Comparison of ENCODE assay signal across 8 cellular contexts in genomic region chr2:44361330-44362206, GRCh38. TPM values are rescaled to one million over a fixed set of nuclear protein-coding genes. Genes with fewer than 3 reads are reported as not detected.
DNase-seq lines count a peak whose midpoint lies in the region; ATAC-seq, FAIRE-seq and TF ChIP-seq lines count a peak whose summit lies in the region.

Gene CAMKMT, plus strand, starts transcription at chr2:44361947.
Gene PREPL, minus strand, starts transcription at chr2:44361494. Its CDS starts 15,152 bp downstream, at chr2:44346342.

- H2AFZ ChIP-seq in astrocyte (ENCODE audit: low read depth, low read length) = peak within 1 kb of the TSS; percentile 93

- H3K27me3 Mint-ChIP-seq in astrocyte (ENCODE audit: low read depth, unreplicated experiment) = no peaks in the 10 kb centered on the region

- H3K36me3 Mint-ChIP-seq in astrocyte (ENCODE audit: low read depth, unreplicated experiment) = no peaks in the 10 kb centered on the region

- H3K4me3 Mint-ChIP-seq in astrocyte (ENCODE audit: unreplicated experiment) = peak within 1 kb of the TSS; percentile 95

- no peaks in the 10 kb centered on the region for H3K36me3 ChIP-seq in astrocyte (ENCODE audit: insufficient read depth, low read length)
- no peaks in the 10 kb centered on the region for H3K36me3 ChIP-seq in rectal smooth muscle tissue (ENCODE audit: control insufficient read depth, insufficient read depth, low read length)
- no peaks in the 10 kb centered on the region for H3K36me3 ChIP-seq in aorta (ENCODE audit: control insufficient read depth in 1 of 2, insufficient read depth in 2 of 2, low read length in 1 of 2)

- no peaks in the 10 kb centered on the region for H3K9me3 Mint-ChIP-seq in astrocyte (ENCODE audit: unreplicated experiment)

- peak within 1 kb of the TSS; percentile 100 for H3K27ac ChIP-seq in astrocyte (ENCODE audit: low read depth, low read length)
- peak within 1 kb of the TSS; percentile 99 for H3K27ac ChIP-seq in rectal smooth muscle tissue (ENCODE audit: low read depth, low read length)
- H3K27ac ChIP-seq in aorta (ENCODE audit: low read depth in 1 of 2, low read length in 2 of 2) = peak within 1 kb of the TSS; percentile 85 to 87

- peak within 1 kb of the TSS; percentile 93 for H3K4me2 ChIP-seq in astrocyte (ENCODE audit: low read length)

- H3K79me2 ChIP-seq in astrocyte (ENCODE audit: insufficient read depth, low read length) = peaks cover 32% of the 10 kb centered on the region

- H3K4me1 ChIP-seq in astrocyte (ENCODE audit: insufficient read depth, low read length) (peaks cover 12% of the 10 kb centered on the region), rectal smooth muscle tissue (ENCODE audit: control insufficient read depth, insufficient read depth, low read length) (peaks cover 10% of the 10 kb centered on the region), aorta (ENCODE audit: control insufficient read depth in 1 of 2, insufficient read depth in 2 of 2, low read length in 2 of 2) (peaks cover 0 to 2% of the 10 kb centered on the region in 2 donors)

- H3K27ac Mint-ChIP-seq in astrocyte (ENCODE audit: unreplicated experiment) = peak within 1 kb of the TSS; percentile 100

- peak; percentile 47 for FAIRE-seq in astrocyte (lab: Jason Lieb, UNC)

- H4K20me1 ChIP-seq in astrocyte (ENCODE audit: insufficient read depth, low read length) = peaks cover 25% of the 10 kb centered on the region

- no peaks in the 10 kb centered on the region for H3K9me3 ChIP-seq in astrocyte (ENCODE audit: insufficient read depth, low read depth, low read length)
- H3K9me3 ChIP-seq in aorta (ENCODE audit: control insufficient read depth, low read length) = no peaks in the 10 kb centered on the region

- 0% methylated on average over 54 to 57 of the region's 57 CpGs for WGBS in aorta, 2 donors

- H3K9ac ChIP-seq in astrocyte (ENCODE audit: low read length) (peak within 1 kb of the TSS; percentile 90), rectal smooth muscle tissue (ENCODE audit: low read length) (peak within 1 kb of the TSS; percentile 90)

- peak; percentile 91 for DNase-seq in NCI-H2029 (lab: John Stamatoyannopoulos, UW)
- peak; percentile 95 for DNase-seq in T-helper 22 cell (ENCODE audit: low read depth)
- peak; percentile 93 for DNase-seq in astrocyte (ENCODE audit: low read depth)
- DNase-seq in hepatic stellate cell (ENCODE audit: low spot score) = peak; percentile 97
- peak; percentile 99 for DNase-seq in aorta

- peak; percentile 96 for TF ChIP-seq POLR2A in GM18505 (IDR thresholded peaks at IDR 0.05; ENCODE audit: borderline replicate concordance, extremely low read depth, insufficient read depth, insufficient read length)

- ATAC-seq in GM18505 (IDR thresholded peaks at IDR 0.05; ENCODE audit: unreplicated experiment) (peak; percentile 76), HG02973 (IDR thresholded peaks at IDR 0.05; ENCODE audit: unreplicated experiment) (peak; percentile 68), aorta (ENCODE audit: low FRiP score) (peak; percentile 99)

- H3K4me3 ChIP-seq in astrocyte (ENCODE audit: insufficient read depth, low read depth, low read length) (peak within 1 kb of the TSS; percentile 89), rectal smooth muscle tissue (ENCODE audit: low read length) (peak within 1 kb of the TSS; percentile 95), aorta (ENCODE audit: low read length in 2 of 2) (peak within 1 kb of the TSS; percentile 82 to 90)

- peaks cover 15% of the 10 kb centered on the region for H3K4me1 Mint-ChIP-seq in astrocyte (ENCODE audit: low read depth, unreplicated experiment)

- TF ChIP-seq CTCF in astrocyte (IDR thresholded peaks at IDR 0.05; ENCODE audit: insufficient read depth, low read depth, low read length) = no peak

- H3K27me3 ChIP-seq in astrocyte (ENCODE audit: insufficient read depth, low read length) (no peaks in the 10 kb centered on the region), rectal smooth muscle tissue (ENCODE audit: control insufficient read depth, insufficient read depth, low read length) (no peaks in the 10 kb centered on the region), aorta (ENCODE audit: control insufficient read depth in 1 of 2, insufficient read depth in 2 of 2, low read length in 1 of 2) (no peaks in the 10 kb centered on the region)

- intact Hi-C loops in aorta (cut with DNase I) = loop anchor here in 1 of 2 donors (1.0 to 5.0 kb wide), 2 partner anchors 34 to 193 kb away; partner anchors contain the start of gene PPM1B

RNA-seq across cellular contexts. Expression of gene CAMKMT, which starts in this region (rescaled TPM):
- total RNA-seq in astrocyte (8.9 and 9.3 TPM in 2 replicates), aorta (10 to 100 TPM; 14.1 to 15.2 TPM)
- polyA plus RNA-seq in aorta = 1 to 10 TPM; 3.1 to 9.8 TPM

RNA-seq across cellular contexts. Expression of gene PREPL, which starts in this region (rescaled TPM):
- 46.2 and 50.6 TPM in 2 replicates for total RNA-seq in astrocyte
- 10 to 100 TPM; 49.8 to 60.3 TPM for total RNA-seq in aorta
- polyA plus RNA-seq in aorta = 10 to 100 TPM; 17.2 to 32.4 TPM

Comparison
In these comparisons a context has a peak if more than half of its experiments do, and no peak if none do; other contexts are left out.
1. Peak in every context shown above with its lines: DNase-seq, ATAC-seq, H3K4me3 ChIP-seq and H3K27ac ChIP-seq.